Comparison of ENCODE assay signal across 8 cellular contexts in the genomic region with DNA sequence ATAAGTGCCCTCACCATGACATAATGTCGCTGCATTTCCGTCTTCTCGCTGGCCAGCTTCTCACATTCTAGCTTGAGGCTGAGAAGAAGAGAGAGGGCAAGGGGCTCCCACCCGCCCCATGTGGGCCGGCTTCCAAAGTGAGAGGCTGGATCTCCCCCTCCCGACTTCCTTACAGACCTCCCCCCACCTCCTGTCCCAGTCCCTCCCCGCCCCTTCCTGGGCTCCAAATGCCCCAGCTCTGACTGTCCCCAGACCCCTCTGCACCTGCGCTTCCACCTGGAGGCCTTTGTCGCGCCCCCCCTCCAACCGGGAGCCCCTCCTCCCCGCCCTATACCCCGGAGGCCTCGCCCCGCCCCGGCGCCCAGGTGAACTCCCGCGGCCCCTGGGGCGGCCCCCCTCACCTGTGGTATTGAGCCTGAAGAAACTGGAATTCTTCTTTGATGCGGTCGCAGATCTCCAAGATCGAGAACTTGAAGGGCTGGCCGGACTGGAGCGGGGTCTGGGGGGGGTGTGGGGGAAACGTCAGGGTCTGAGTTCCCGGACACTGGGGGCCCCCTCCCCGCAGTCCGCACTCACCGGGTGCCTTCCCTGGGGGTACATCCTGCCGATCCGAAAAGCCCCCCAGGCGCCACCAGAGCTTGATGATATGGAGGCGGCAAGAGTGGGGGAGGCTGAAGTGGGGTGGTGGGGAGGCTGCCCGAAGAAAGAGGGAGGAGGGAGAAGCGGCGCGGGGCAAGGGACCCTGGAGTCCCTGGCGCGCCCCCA. TPM values are rescaled to one million over a fixed set of nuclear protein-coding genes. Genes with fewer than 3 reads are reported as not detected.
DNase-seq lines count a peak whose midpoint lies in the region; ATAC-seq and TF ChIP-seq lines count a peak whose summit lies in the region.

No MANE protein-coding gene starts in this region.

- H3K9me3 ChIP-seq in ES-I3 (ENCODE audit: control insufficient read depth, insufficient read depth, low read length) (no peaks in the 10 kb centered on the region), SU-DHL-6 (ENCODE audit: insufficient read depth, low read length) (no peaks in the 10 kb centered on the region), prostate gland (no peaks in the 10 kb centered on the region)

- peak overlapping the region; percentile 45; the same call in 1 of the 2 replicates for H3K9ac ChIP-seq in ES-I3 (ENCODE audit: low read depth, low read length)
- H3K9ac ChIP-seq in SU-DHL-6 (ENCODE audit: low read length) = no peak overlapping the region

- H3K36me3 ChIP-seq in ES-I3 (ENCODE audit: insufficient read depth, low read length) (no peaks in the 10 kb centered on the region), SU-DHL-6 (ENCODE audit: low read length) (no peaks in the 10 kb centered on the region), prostate gland (no peaks in the 10 kb centered on the region)

- TF ChIP-seq CTCF in SU-DHL-6 (IDR thresholded peaks at IDR 0.05; ENCODE audit: insufficient read depth, low read length, poor library complexity, severe bottlenecking) = no peak
- no peak for TF ChIP-seq CTCF in fibroblast of mammary gland (conservative IDR thresholded peaks at IDR 0.05; ENCODE audit: control insufficient read depth, insufficient read depth, low read depth, low read length)
- TF ChIP-seq CTCF in prostate gland (IDR thresholded peaks at IDR 0.05) = no peak

- H4K20me1 ChIP-seq in SU-DHL-6 (ENCODE audit: low read depth, low read length) = no peaks in the 10 kb centered on the region

- H3F3A ChIP-seq in SU-DHL-6 (ENCODE audit: insufficient read depth) = no peaks in the 10 kb centered on the region

- DNase-seq in fibroblast of mammary gland (ENCODE audit: low read depth) (no peak), prostate gland (ENCODE audit: low spot score) (no peak), ecto neural progenitor cell (ENCODE audit: low spot score) (no peak), NCI-H2081 treated with DMSO at 0.1 percent for 48 hours (lab: John Stamatoyannopoulos, UW) (no peak)
- no peak for DNase-seq in stimulated activated CD4-positive, alpha-beta T cell treated with anti-CD3 and anti-CD28 coated beads, Interleukin-4, amount 100 ng/mL, for 1 hour

- H3K4me3 ChIP-seq in SU-DHL-6 (ENCODE audit: insufficient read depth, low read length, poor library complexity, severe bottlenecking) = no peak overlapping the region
- peak overlapping the region; percentile 17 for H3K4me3 ChIP-seq in fibroblast of mammary gland (ENCODE audit: control insufficient read depth, low read depth, low read length)
- peak overlapping the region; percentile 61 to 80 for H3K4me3 ChIP-seq in prostate gland

- H3K79me2 ChIP-seq in SU-DHL-6 (ENCODE audit: insufficient read depth, low read length) = no peaks in the 10 kb centered on the region

- TF ChIP-seq POLR2A in prostate gland (IDR thresholded peaks at IDR 0.05) = no peak

- H3K27me3 ChIP-seq in SU-DHL-6 (ENCODE audit: low read length) = no peaks in the 10 kb centered on the region
- no peaks in the 10 kb centered on the region for H3K27me3 ChIP-seq in prostate gland (replicated peaks; ENCODE audit: insufficient read depth)

- H3K27ac ChIP-seq in SU-DHL-6 (ENCODE audit: low read depth, low read length) (no peak overlapping the region), prostate gland (peak overlapping the region; percentile 70 to 78)

- no peak overlapping the region for H2AFZ ChIP-seq in SU-DHL-6 (ENCODE audit: low read depth, low read length, severe bottlenecking)

- H3K4me1 ChIP-seq in ES-I3 (ENCODE audit: insufficient read depth, low read length) = peaks cover 5% of the 10 kb centered on the region; the same call in 1 of the 2 replicates
- peaks cover 5% of the 10 kb centered on the region for H3K4me1 ChIP-seq in prostate gland (replicated peaks)

- no peak for ATAC-seq in HG03097 (IDR thresholded peaks at IDR 0.05; ENCODE audit: low FRiP score, unreplicated experiment)

- intact Hi-C loops in prostate gland (cut with DNase I) = no loop called here

- H3K9me2 ChIP-seq in SU-DHL-6 (replicated peaks; ENCODE audit: insufficient read depth, low read length) = no peaks in the 10 kb centered on the region

- H3K4me2 ChIP-seq in SU-DHL-6 (ENCODE audit: low read depth, low read length, poor library complexity, severe bottlenecking) = peak overlapping the region; percentile 33

- WGBS in prostate gland = 6% methylated on average over 40 of the region's 40 CpGs

RNA-seq across cellular contexts. Expression of a gene that starts 0.6 kb away (rescaled TPM):
- 10 to 100 TPM; 61.9 to 82.1 TPM for total RNA-seq in prostate gland

RNA-seq across cellular contexts. Expression of a gene that starts 33.8 kb away (rescaled TPM):
- 100 to 1,000 TPM; 546 to 767 TPM for total RNA-seq in prostate gland

RNA-seq across cellular contexts. Expression of a gene that starts 51.1 kb away (rescaled TPM):
- total RNA-seq in prostate gland = 1 to 10 TPM; 5.9 to 9.0 TPM
